In the genomic region with DNA sequence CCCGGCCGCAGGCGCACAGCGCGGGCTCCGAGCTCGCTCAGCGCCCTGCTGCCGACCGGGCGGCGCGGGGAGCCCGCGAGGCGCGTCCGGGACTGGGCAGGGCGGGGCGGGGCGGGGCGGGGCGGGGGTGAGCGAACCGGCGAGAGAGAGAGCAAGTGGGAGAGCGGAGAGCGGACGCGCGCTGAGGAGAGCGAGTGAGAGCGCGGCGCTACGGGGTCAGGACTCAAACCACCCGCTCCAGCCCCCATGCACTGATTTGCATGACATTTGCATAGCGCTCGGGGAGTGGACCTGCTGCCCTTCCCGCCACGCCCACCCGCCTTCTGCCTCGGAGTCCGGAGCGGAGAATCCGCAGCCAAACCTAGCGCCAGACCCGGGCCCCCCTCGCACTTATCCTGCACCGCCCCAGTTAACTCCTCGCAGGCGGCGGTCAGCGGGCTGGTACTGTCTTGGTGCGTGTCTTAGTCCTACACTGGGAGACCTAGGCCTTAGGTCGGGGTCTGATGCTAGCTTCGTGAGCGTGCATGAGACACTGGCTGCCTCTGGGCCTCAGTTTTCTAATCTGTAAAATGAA, we compare ENCODE assay signal across 8 cellular contexts. TPM values are rescaled to one million over a fixed set of nuclear protein-coding genes. Genes with fewer than 3 reads are reported as not detected.
A peak's percentile ranks its signal among the peaks of the same experiment; 100 is the strongest.
DNase-seq lines count a peak whose midpoint lies in the region; ATAC-seq and TF ChIP-seq lines count a peak whose summit lies in the region.

A gene with protein sequence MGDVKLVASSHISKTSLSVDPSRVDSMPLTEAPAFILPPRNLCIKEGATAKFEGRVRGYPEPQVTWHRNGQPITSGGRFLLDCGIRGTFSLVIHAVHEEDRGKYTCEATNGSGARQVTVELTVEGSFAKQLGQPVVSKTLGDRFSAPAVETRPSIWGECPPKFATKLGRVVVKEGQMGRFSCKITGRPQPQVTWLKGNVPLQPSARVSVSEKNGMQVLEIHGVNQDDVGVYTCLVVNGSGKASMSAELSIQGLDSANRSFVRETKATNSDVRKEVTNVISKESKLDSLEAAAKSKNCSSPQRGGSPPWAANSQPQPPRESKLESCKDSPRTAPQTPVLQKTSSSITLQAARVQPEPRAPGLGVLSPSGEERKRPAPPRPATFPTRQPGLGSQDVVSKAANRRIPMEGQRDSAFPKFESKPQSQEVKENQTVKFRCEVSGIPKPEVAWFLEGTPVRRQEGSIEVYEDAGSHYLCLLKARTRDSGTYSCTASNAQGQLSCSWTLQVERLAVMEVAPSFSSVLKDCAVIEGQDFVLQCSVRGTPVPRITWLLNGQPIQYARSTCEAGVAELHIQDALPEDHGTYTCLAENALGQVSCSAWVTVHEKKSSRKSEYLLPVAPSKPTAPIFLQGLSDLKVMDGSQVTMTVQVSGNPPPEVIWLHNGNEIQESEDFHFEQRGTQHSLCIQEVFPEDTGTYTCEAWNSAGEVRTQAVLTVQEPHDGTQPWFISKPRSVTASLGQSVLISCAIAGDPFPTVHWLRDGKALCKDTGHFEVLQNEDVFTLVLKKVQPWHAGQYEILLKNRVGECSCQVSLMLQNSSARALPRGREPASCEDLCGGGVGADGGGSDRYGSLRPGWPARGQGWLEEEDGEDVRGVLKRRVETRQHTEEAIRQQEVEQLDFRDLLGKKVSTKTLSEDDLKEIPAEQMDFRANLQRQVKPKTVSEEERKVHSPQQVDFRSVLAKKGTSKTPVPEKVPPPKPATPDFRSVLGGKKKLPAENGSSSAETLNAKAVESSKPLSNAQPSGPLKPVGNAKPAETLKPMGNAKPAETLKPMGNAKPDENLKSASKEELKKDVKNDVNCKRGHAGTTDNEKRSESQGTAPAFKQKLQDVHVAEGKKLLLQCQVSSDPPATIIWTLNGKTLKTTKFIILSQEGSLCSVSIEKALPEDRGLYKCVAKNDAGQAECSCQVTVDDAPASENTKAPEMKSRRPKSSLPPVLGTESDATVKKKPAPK (N-terminal part only) (minus strand): TSS at position 75 of the 574 bp plus-strand sequence. CDS start 90,491 bp downstream, outside the sequence.

- H3K4me1 Mint-ChIP-seq in activated B cell treated with CpG ODN at 0.5 μM for 24 hours: peaks cover 14% of the 10 kb centered on the region

- peak within 1 kb of the TSS; percentile 76 for H3K4me3 Mint-ChIP-seq in activated B cell treated with CpG ODN at 0.5 μM for 24 hours

- H3K27ac Mint-ChIP-seq in activated B cell treated with CpG ODN at 0.5 μM for 24 hours: no peak within 1 kb of the TSS

- ATAC-seq in HG02588 (IDR thresholded peaks at IDR 0.05; ENCODE audit: unreplicated experiment) (peak; percentile 64), activated B cell treated with CpG ODN at 0.5 μM for 24 hours (ENCODE audit: low read depth) (peak; percentile 88), HG03196 (IDR thresholded peaks at IDR 0.05; ENCODE audit: unreplicated experiment) (no peak)

- TF ChIP-seq CTCF in GM10248 (IDR thresholded peaks at IDR 0.05; ENCODE audit: control extremely low read depth, extremely low read depth, low read depth, missing control alignments) (no peak), activated B cell treated with CpG ODN at 0.5 μM for 24 hours (IDR thresholded peaks at IDR 0.05) (no peak), fibroblast of lung (conservative IDR thresholded peaks at IDR 0.05 in 1 of 2, IDR thresholded peaks at IDR 0.05 in 1 of 2; ENCODE audit: low read depth in 1 of 2, low read length in 2 of 2) (no peak), suprapubic skin (IDR thresholded peaks at IDR 0.05) (no peak)

- H3K27ac ChIP-seq in fibroblast of lung (ENCODE audit: insufficient read depth, low read length) (peak within 1 kb of the TSS; percentile 67), muscle layer of duodenum (ENCODE audit: low read length) (no peak within 1 kb of the TSS), suprapubic skin (no peak within 1 kb of the TSS)

- 7% methylated on average over 22 of the region's 58 CpGs for WGBS in suprapubic skin

- peak within 1 kb of the TSS; percentile 63 for H3K9ac ChIP-seq in fibroblast of lung (ENCODE audit: insufficient read depth, low read length)

- POLR2A ChIA-PET in GM10248 (lab: Yijun Ruan, JAX) (no interaction called here), activated B cell treated with CpG ODN at 0.5 μM for 24 hours (lab: Charles Lee) (no interaction called here)

- H3K79me2 ChIP-seq in fibroblast of lung (ENCODE audit: control insufficient read depth, insufficient read depth, low read length): peaks cover 41% of the 10 kb centered on the region

- peaks cover 7% of the 10 kb centered on the region for H3K4me1 ChIP-seq in fibroblast of lung (ENCODE audit: control insufficient read depth, extremely low read depth, insufficient read depth, low read length)
- peaks cover 0 to 11% of the 10 kb centered on the region in 2 donors for H3K4me1 ChIP-seq in muscle layer of duodenum (ENCODE audit: control insufficient read depth in 1 of 2, insufficient read depth in 2 of 2, low read length in 2 of 2)
- H3K4me1 ChIP-seq in suprapubic skin: peaks cover 16% of the 10 kb centered on the region

- peaks cover 39% of the 10 kb centered on the region for H3K27me3 Mint-ChIP-seq in activated B cell treated with CpG ODN at 0.5 μM for 24 hours

- intact Hi-C loops in activated B cell treated with CpG ODN at 0.5 μM for 24 hours (cut with micrococcal nuclease): no loop called here

- H2AFZ ChIP-seq in fibroblast of lung (ENCODE audit: low read length): peak within 1 kb of the TSS; percentile 48

- no peaks in the 10 kb centered on the region for H3K27me3 ChIP-seq in fibroblast of lung (ENCODE audit: control insufficient read depth, insufficient read depth, low read length)
- peaks cover 11% of the 10 kb centered on the region for H3K27me3 ChIP-seq in muscle layer of duodenum (ENCODE audit: low read depth, low read length)
- H3K27me3 ChIP-seq in suprapubic skin: peaks cover 24% of the 10 kb centered on the region

- H3K9me3 Mint-ChIP-seq in activated B cell treated with CpG ODN at 0.5 μM for 24 hours: no peaks in the 10 kb centered on the region

- no peaks in the 10 kb centered on the region for H3K36me3 Mint-ChIP-seq in activated B cell treated with CpG ODN at 0.5 μM for 24 hours (ENCODE audit: low read depth)

- H3K4me3 ChIP-seq in fibroblast of lung (replicated peaks in 1 of 4; ENCODE audit: control extremely low read depth in 1 of 4, insufficient read depth in 1 of 4, low read depth in 3 of 4, low read length in 4 of 4) (peak within 1 kb of the TSS; percentile 79 to 91 (median 85)), muscle layer of duodenum (ENCODE audit: low read depth in 1 of 2, low read length in 2 of 2) (peak within 1 kb of the TSS; percentile 39 to 65), suprapubic skin (peak within 1 kb of the TSS; percentile 51)

- peaks cover 4% of the 10 kb centered on the region for H3K36me3 ChIP-seq in fibroblast of lung (ENCODE audit: control insufficient read depth, insufficient read depth, low read length)
- H3K36me3 ChIP-seq in muscle layer of duodenum (ENCODE audit: control insufficient read depth in 1 of 2, insufficient read depth in 2 of 2, low read length in 2 of 2): no peaks in the 10 kb centered on the region
- H3K36me3 ChIP-seq in suprapubic skin: no peaks in the 10 kb centered on the region

- no peak for TF ChIP-seq POLR2A in suprapubic skin (IDR thresholded peaks at IDR 0.05)

- peak within 1 kb of the TSS; percentile 93 for H3K4me2 ChIP-seq in fibroblast of lung (ENCODE audit: extremely low read depth, insufficient read depth, low read length)

- TF ChIP-seq EP300 in suprapubic skin (IDR thresholded peaks at IDR 0.05): no peak

- no peaks in the 10 kb centered on the region for H4K20me1 ChIP-seq in fibroblast of lung (ENCODE audit: control insufficient read depth, extremely low read depth, insufficient read depth, low read length)

- CTCF ChIA-PET in GM10248 (lab: Yijun Ruan, JAX) (interaction anchor here (1.2 kb wide), 1 partner anchor 148 kb away, joined by 3 read pairs; a partner anchor contains a TSS), activated B cell treated with CpG ODN at 0.5 μM for 24 hours (lab: Charles Lee) (no interaction called here)

- DNase-seq in GM10248 (ENCODE audit: extremely low spot score) (peak; percentile 77), NCI-H2107 treated with DMSO at 0.1 percent for 48 hours (lab: John Stamatoyannopoulos, UW; ENCODE audit: unreplicated experiment) (peak; percentile 16), activated B cell treated with CpG ODN at 0.5 μM for 24 hours (no peak), fibroblast of lung (ENCODE audit: low read depth in 2 of 2) (peak; percentile 93 to 98), suprapubic skin (ENCODE audit: low spot score in 2 of 2) (peak; percentile 77 to 85)

- H3K9me3 ChIP-seq in fibroblast of lung (ENCODE audit: control insufficient read depth, insufficient read depth, low read depth, low read length) (no peaks in the 10 kb centered on the region), muscle layer of duodenum (ENCODE audit: control insufficient read depth in 1 of 2, low read length in 2 of 2) (no peaks in the 10 kb centered on the region), suprapubic skin (no peaks in the 10 kb centered on the region)

RNA-seq across cellular contexts. Expression of the gene that starts here (rescaled TPM):
- total RNA-seq in activated B cell treated with CpG ODN at 0.5 μM for 24 hours: not detected in 2 replicates
- total RNA-seq in fibroblast of lung: 740 and 941 TPM in 2 replicates
- 354 and 918 TPM in 2 replicates for polyA plus RNA-seq in fibroblast of lung
- polyA plus RNA-seq in fibroblast of lung (2012): 275 and 722 TPM in 2 replicates
- polyA minus RNA-seq in fibroblast of lung (ENCODE audit: low replicate concordance): 762 and 1,261 TPM in 2 replicates
- total RNA-seq in suprapubic skin: 10 to 100 TPM; 24.6 to 47.0 (median 39.2) TPM

Comparison
In these comparisons a context has a peak if more than half of its experiments do, and no peak if none do; other contexts are left out.
1. RNA of the gene that starts here (total RNA-seq): 740 to 941 TPM in fibroblast of lung and 24.6 to 47.0 TPM in suprapubic skin; not detected in activated B cell treated with CpG ODN at 0.5 μM for 24 hours; every median in the first group is over 10 times any median in the second.
2. RNA of the gene that starts here (total RNA-seq): 740 to 941 TPM in fibroblast of lung; 24.6 to 47.0 TPM in suprapubic skin; every median in the first group is over 10 times any median in the second.
3. Peak in ATAC-seq in activated B cell treated with CpG ODN at 0.5 μM for 24 hours; RNA of the gene not detected or under 1 TPM.
4. Peak in every context shown above with its lines, with median percentiles within 50 percentile points of each other: H3K4me3 ChIP-seq.